Comparison of ENCODE assay signal across 16 cellular contexts in the genomic region with DNA sequence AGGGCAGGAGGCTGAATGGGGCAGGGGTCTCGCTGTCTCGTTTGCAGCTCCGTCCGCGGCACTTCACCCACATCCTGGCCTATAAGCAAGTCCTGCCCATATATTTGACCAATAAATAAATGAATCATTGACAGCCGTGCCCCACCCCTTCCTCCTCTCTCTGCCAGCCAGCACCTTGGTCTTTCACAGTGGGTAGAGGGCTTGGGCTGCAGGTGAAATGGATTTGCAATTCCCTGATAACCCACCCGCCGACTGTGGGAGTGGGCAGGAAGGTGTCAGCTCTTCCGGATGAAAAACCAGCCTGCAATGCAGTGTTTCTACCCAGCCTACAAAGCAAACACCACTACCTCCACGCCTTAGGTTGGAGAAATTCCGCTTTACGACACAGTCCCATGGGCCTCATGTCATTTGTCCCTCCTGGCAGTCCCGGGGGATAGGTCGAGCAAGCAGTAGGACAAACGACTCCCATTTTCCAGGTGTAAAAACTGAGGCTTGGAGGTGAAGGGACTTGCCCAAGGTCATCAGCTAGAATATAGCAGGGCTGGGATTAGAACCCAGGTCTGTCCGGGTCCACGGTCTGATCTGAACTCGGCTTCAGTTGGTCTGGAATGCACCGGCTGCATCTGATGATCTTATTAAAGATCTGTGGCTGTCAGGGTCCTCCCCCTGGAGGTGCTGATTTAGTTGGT.
A peak's percentile ranks its signal among the peaks of the same experiment; 100 is the strongest.
DNase-seq lines count a peak whose midpoint lies in the region; ATAC-seq and TF ChIP-seq lines count a peak whose summit lies in the region.
"Had no signal": no experiment of that assay in that cellular context is flagged by ENCODE, and none has a peak within 500 bp of the region (broad histone marks: within the 10 kb centered on the region; RNA-seq: fewer than 3 reads in every experiment).

No MANE protein-coding gene starts in this region.

- WGBS in transverse colon (ENCODE audit: low coverage in 1 of 2), 2 donors: 62% methylated on average over 19 of the region's 19 CpGs; no CpG with 5 or more reads in 1 of the 2 donors

- H3K27me3 Mint-ChIP-seq in activated CD8-positive, alpha-beta T cell treated with anti-CD3 and anti-CD28 coated beads for 36 hours: no peaks in the 10 kb centered on the region
- H3K27me3 Mint-ChIP-seq in activated CD8-positive, alpha-beta T cell treated with anti-CD3 and anti-CD28 coated beads, Interleukin-2, amount 10 ng/mL, durations not matched to agents 7 days and 5 days (ENCODE audit: low read depth): no peaks in the 10 kb centered on the region
- no peaks in the 10 kb centered on the region for H3K27me3 Mint-ChIP-seq in central memory CD8-positive, alpha-beta T cell
- H3K27me3 Mint-ChIP-seq: activated naive CD4-positive, alpha-beta T cell treated with anti-CD3 and anti-CD28 coated beads, Interleukin-2, amount 10 ng/mL, durations not matched to agents 7 days and 5 days had no signal

- no peaks in the 10 kb centered on the region for H3K9me3 ChIP-seq in mucosa of rectum (ENCODE audit: control insufficient read depth in 2 of 2, low read length in 2 of 2)
- H3K9me3 ChIP-seq in transverse colon: no peaks in the 10 kb centered on the region
- H3K9me3 ChIP-seq: breast epithelium, tibial nerve had no signal

- H3K4me1 Mint-ChIP-seq in activated CD8-positive, alpha-beta T cell treated with anti-CD3 and anti-CD28 coated beads for 36 hours (ENCODE audit: low read depth): peaks cover 43% of the 10 kb centered on the region
- H3K4me1 Mint-ChIP-seq in activated CD8-positive, alpha-beta T cell treated with anti-CD3 and anti-CD28 coated beads, Interleukin-2, amount 10 ng/mL, durations not matched to agents 7 days and 5 days (ENCODE audit: low read depth): peaks cover 34% of the 10 kb centered on the region
- peaks cover 44% of the 10 kb centered on the region for H3K4me1 Mint-ChIP-seq in central memory CD8-positive, alpha-beta T cell

- H3K4me1 ChIP-seq in mucosa of rectum (ENCODE audit: control insufficient read depth in 2 of 2, insufficient read depth in 2 of 2, low read length in 2 of 2) (peaks cover 9 to 10% of the 10 kb centered on the region in 2 donors), transverse colon (peaks cover 8 to 29% (median 11%) of the 10 kb centered on the region in 4 donors)

- CTCF ChIA-PET in activated CD8-positive, alpha-beta T cell treated with anti-CD3 and anti-CD28 coated beads for 36 hours (lab: Charles Lee): interaction anchor here (1.1 kb wide), 1 partner anchor 81 kb away, joined by 3 read pairs; no protein-coding TSS in a partner anchor
- CTCF ChIA-PET in activated CD8-positive, alpha-beta T cell treated with anti-CD3 and anti-CD28 coated beads, Interleukin-2, amount 10 ng/mL, durations not matched to agents 7 days and 5 days (lab: Charles Lee): no interaction called here

- H3K27me3 ChIP-seq in mucosa of rectum (ENCODE audit: control insufficient read depth in 2 of 2, insufficient read depth in 2 of 2, low read length in 2 of 2): no peaks in the 10 kb centered on the region
- no peaks in the 10 kb centered on the region for H3K27me3 ChIP-seq in transverse colon
- H3K27me3 ChIP-seq: breast epithelium, tibial nerve had no signal

- H3K9ac ChIP-seq in mucosa of rectum (ENCODE audit: low read depth in 1 of 2, low read length in 2 of 2): peak overlapping the region; percentile 27 to 58

- intact Hi-C loops in activated CD8-positive, alpha-beta T cell treated with anti-CD3 and anti-CD28 coated beads for 36 hours (cut with micrococcal nuclease): loop anchor here (10.0 kb wide), 1 partner anchor 64 kb away; no protein-coding TSS in a partner anchor
- intact Hi-C loops in transverse colon (cut with DNase I; ENCODE audit: low total_unique reads): no loop called here

- H3K27ac ChIP-seq in mucosa of rectum (ENCODE audit: low read depth in 2 of 2, low read length in 2 of 2): peak overlapping the region; percentile 48 to 51
- peak overlapping the region; percentile 51 to 70 (median 62) for H3K27ac ChIP-seq in transverse colon
- H3K27ac ChIP-seq: SK-N-MC, VCaP had no signal

- ATAC-seq in activated CD8-positive, alpha-beta T cell treated with anti-CD3 and anti-CD28 coated beads for 36 hours: no peak
- ATAC-seq in activated CD8-positive, alpha-beta T cell treated with anti-CD3 and anti-CD28 coated beads, Interleukin-2, amount 10 ng/mL, durations not matched to agents 7 days and 5 days: no peak
- no peak for ATAC-seq in central memory CD8-positive, alpha-beta T cell (replicated peaks; ENCODE audit: extremely low read depth, poor library complexity, severe bottlenecking)
- no peak for ATAC-seq in HG02870 (IDR thresholded peaks at IDR 0.05; ENCODE audit: unreplicated experiment)

- TF ChIP-seq POLR2A in transverse colon (IDR thresholded peaks at IDR 0.05): no peak

- POLR2A ChIA-PET in activated CD8-positive, alpha-beta T cell treated with anti-CD3 and anti-CD28 coated beads for 36 hours (lab: Charles Lee): interaction anchor here (0.6 kb wide), 1 partner anchor 78 kb away, joined by 3 read pairs; no protein-coding TSS in a partner anchor
- POLR2A ChIA-PET in activated CD8-positive, alpha-beta T cell treated with anti-CD3 and anti-CD28 coated beads, Interleukin-2, amount 10 ng/mL, durations not matched to agents 7 days and 5 days (lab: Charles Lee): no interaction called here

- peak overlapping the region; percentile 57 to 58 for H3K4me3 ChIP-seq in mucosa of rectum (ENCODE audit: low read length in 2 of 2)
- H3K4me3 ChIP-seq in transverse colon: peak overlapping the region in 3 of 4 donors; percentile 1 to 28 (median 6)
- H3K4me3 ChIP-seq: breast epithelium, SK-N-MC, tibial nerve had no signal

- peaks cover 19% of the 10 kb centered on the region for H3K36me3 Mint-ChIP-seq in activated CD8-positive, alpha-beta T cell treated with anti-CD3 and anti-CD28 coated beads for 36 hours (ENCODE audit: low read depth)
- H3K36me3 Mint-ChIP-seq in activated CD8-positive, alpha-beta T cell treated with anti-CD3 and anti-CD28 coated beads, Interleukin-2, amount 10 ng/mL, durations not matched to agents 7 days and 5 days (ENCODE audit: low read depth): peaks cover 26% of the 10 kb centered on the region
- peaks cover 5% of the 10 kb centered on the region for H3K36me3 Mint-ChIP-seq in central memory CD8-positive, alpha-beta T cell (ENCODE audit: insufficient read depth)

- H3K27ac Mint-ChIP-seq in activated CD8-positive, alpha-beta T cell treated with anti-CD3 and anti-CD28 coated beads for 36 hours: peak overlapping the region; percentile 36
- H3K27ac Mint-ChIP-seq in activated CD8-positive, alpha-beta T cell treated with anti-CD3 and anti-CD28 coated beads, Interleukin-2, amount 10 ng/mL, durations not matched to agents 7 days and 5 days: no peak overlapping the region
- H3K27ac Mint-ChIP-seq in central memory CD8-positive, alpha-beta T cell (ENCODE audit: low read depth): peak overlapping the region; percentile 77
- H3K27ac Mint-ChIP-seq: activated naive CD4-positive, alpha-beta T cell treated with anti-CD3 and anti-CD28 coated beads, Interleukin-2, amount 10 ng/mL, durations not matched to agents 7 days and 5 days had no signal

- no peaks in the 10 kb centered on the region for H3K9me3 Mint-ChIP-seq in activated CD8-positive, alpha-beta T cell treated with anti-CD3 and anti-CD28 coated beads for 36 hours
- no peaks in the 10 kb centered on the region for H3K9me3 Mint-ChIP-seq in activated CD8-positive, alpha-beta T cell treated with anti-CD3 and anti-CD28 coated beads, Interleukin-2, amount 10 ng/mL, durations not matched to agents 7 days and 5 days (ENCODE audit: insufficient read depth)
- no peaks in the 10 kb centered on the region for H3K9me3 Mint-ChIP-seq in central memory CD8-positive, alpha-beta T cell
- H3K9me3 Mint-ChIP-seq: activated naive CD4-positive, alpha-beta T cell treated with anti-CD3 and anti-CD28 coated beads, Interleukin-2, amount 10 ng/mL, durations not matched to agents 7 days and 5 days had no signal

- H3K4me3 Mint-ChIP-seq in activated CD8-positive, alpha-beta T cell treated with anti-CD3 and anti-CD28 coated beads for 36 hours: no peak overlapping the region
- H3K4me3 Mint-ChIP-seq in activated CD8-positive, alpha-beta T cell treated with anti-CD3 and anti-CD28 coated beads, Interleukin-2, amount 10 ng/mL, durations not matched to agents 7 days and 5 days: no peak overlapping the region
- no peak overlapping the region for H3K4me3 Mint-ChIP-seq in central memory CD8-positive, alpha-beta T cell
- H3K4me3 Mint-ChIP-seq: activated naive CD4-positive, alpha-beta T cell treated with anti-CD3 and anti-CD28 coated beads, Interleukin-2, amount 10 ng/mL, durations not matched to agents 7 days and 5 days had no signal

- peaks cover 3 to 6% of the 10 kb centered on the region in 2 donors for H3K36me3 ChIP-seq in mucosa of rectum (ENCODE audit: control insufficient read depth in 2 of 2, insufficient read depth in 2 of 2, low read length in 2 of 2)
- H3K36me3 ChIP-seq in transverse colon: no peaks in the 10 kb centered on the region
- H3K36me3 ChIP-seq: breast epithelium had no signal

- DNase-seq in activated CD8-positive, alpha-beta T cell treated with anti-CD3 and anti-CD28 coated beads for 36 hours: no peak
- no peak for DNase-seq in activated CD8-positive, alpha-beta T cell treated with anti-CD3 and anti-CD28 coated beads, Interleukin-2, amount 10 ng/mL, durations not matched to agents 7 days and 5 days
- DNase-seq in central memory CD8-positive, alpha-beta T cell (ENCODE audit: low spot score in 2 of 2): no peak
- DNase-seq in transverse colon: peak; percentile 55
- no peak for DNase-seq in NCI-H1417 treated with DMSO at 0.1 percent for 48 hours (lab: John Stamatoyannopoulos, UW)
- no peak for DNase-seq in activated naive CD4-positive, alpha-beta T cell (lab: John Stamatoyannopoulos, UW)
- DNase-seq: activated naive CD4-positive, alpha-beta T cell treated with anti-CD3 and anti-CD28 coated beads, Interleukin-2, amount 10 ng/mL, durations not matched to agents 7 days and 5 days; NCI-H1092 treated with DMSO at 0.1 percent for 48 hours; NCI-H446; stimulated activated CD4-positive, alpha-beta T cell treated with anti-CD3 and anti-CD28 coated beads, Interleukin-1b, Interleukin-23, amount 100 ng/mL, for 48 hours had no signal

- no peak for TF ChIP-seq CTCF in activated CD8-positive, alpha-beta T cell treated with anti-CD3 and anti-CD28 coated beads for 36 hours (IDR thresholded peaks at IDR 0.05)
- TF ChIP-seq CTCF in transverse colon (IDR thresholded peaks at IDR 0.05): no peak

- in situ Hi-C loops in transverse colon (cut with MboI; ENCODE audit: low pct_ligation_motif_present in 1 of 4, low pct_unique_long_range_greater_than_20kb in 1 of 4, low sequenced_read_pairs in 3 of 4): loop anchor here in 1 of 4 donors (10.0 kb wide), 1 partner anchor 144 kb away; the partner anchor contains the start of gene CEP20

- TF ChIP-seq EP300 in transverse colon (IDR thresholded peaks at IDR 0.05; ENCODE audit: low read depth): no peak
